1 cellular context compared by ENCODE assay signal in genomic region chr20:4038676-4039075, GRCh38.
TF ChIP-seq lines count a peak whose summit lies in the region.

No MANE protein-coding gene starts in this region.

TF ChIP-seq in IMR-90, 13 proteins besides CTCF, POLR2A, EP300 and RAD21:
- TF ChIP-seq ELK1 (IDR thresholded peaks at IDR 0.05; ENCODE audit: borderline replicate concordance, low read depth, low read length) (no peak), USF2 (IDR thresholded peaks at IDR 0.05; ENCODE audit: low read depth, low read length) (no peak), CEBPB (IDR thresholded peaks at IDR 0.05; ENCODE audit: low read depth, low read length) (no peak), MXI1 (IDR thresholded peaks at IDR 0.05; ENCODE audit: borderline replicate concordance, low read depth, low read length) (no peak), CHD1 (IDR thresholded peaks at IDR 0.05; ENCODE audit: low read depth, low read length) (no peak), BHLHE40 (IDR thresholded peaks at IDR 0.05; ENCODE audit: low read depth, low read length) (no peak), FOS (IDR thresholded peaks at IDR 0.05; ENCODE audit: low read depth, low read length) (no peak), SMC3 (IDR thresholded peaks at IDR 0.05; ENCODE audit: low read depth, low read length) (no peak), MAFK (IDR thresholded peaks at IDR 0.05; ENCODE audit: low read depth, low read length) (no peak), RCOR1 (IDR thresholded peaks at IDR 0.05; ENCODE audit: insufficient replicate concordance, low read length) (no peak), RFX5 (IDR thresholded peaks at IDR 0.05; ENCODE audit: low read depth, low read length) (no peak), MAZ (IDR thresholded peaks at IDR 0.05; ENCODE audit: borderline replicate concordance, low read depth, low read length) (no peak), NFE2L2 (IDR thresholded peaks at IDR 0.05; ENCODE audit: low read depth, low read length) (no peak)
